In genomic region chrX:114787016-114787415, GRCh38 we compare ENCODE assay signal across 16 cellular contexts.
DNase-seq lines count a peak whose midpoint lies in the region; ATAC-seq lines count a peak whose summit lies in the region.
"Had no signal": no experiment of that assay in that cellular context is flagged by ENCODE, and none has a peak within 500 bp of the region (broad histone marks: within the 10 kb centered on the region; RNA-seq: fewer than 3 reads in every experiment).

No MANE protein-coding gene starts in this region.

- DNase-seq in GM03348 (ENCODE audit: low spot score) (peak; percentile 2), adipocyte (ENCODE audit: low read depth) (no peak), sciatic nerve (ENCODE audit: low spot score) (no peak), RKO (ENCODE audit: low spot score) (no peak), AML-193 (lab: John Stamatoyannopoulos, UW) (no peak), NCI-H1436 treated with DMSO at 0.1 percent for 48 hours (lab: John Stamatoyannopoulos, UW) (no peak)
- DNase-seq: C1 segment of cervical spinal cord; Calu3; CD4-positive, alpha-beta memory T cell; COR-L47; DMS53; DMS79 treated with DMSO at 0.1 percent for 48 hours; GF-D8; GM23248; H7; HCEC 1CT had no signal

- ATAC-seq in sciatic nerve, result peak; percentile 80

- peak overlapping the region; percentile 5 for H3K9ac ChIP-seq in adipocyte (ENCODE audit: low read length)
- H3K9ac ChIP-seq: GM23248 had no signal

- peak overlapping the region; percentile 11 for H3K4me3 ChIP-seq in adipocyte (ENCODE audit: low read length)
- H3K4me3 ChIP-seq: GM23248 had no signal

- intact Hi-C loops in sciatic nerve (cut with DNase I), result no loop called here

- H3K36me3 ChIP-seq in adipocyte (ENCODE audit: control insufficient read depth, insufficient read depth, low read length, severe bottlenecking), result no peaks in the 10 kb centered on the region

- H3K27me3 ChIP-seq in adipocyte (replicated peaks; ENCODE audit: control insufficient read depth, insufficient read depth, low read length), result no peaks in the 10 kb centered on the region

- H3K9me3 ChIP-seq in adipocyte (ENCODE audit: control insufficient read depth, low read length), result peaks cover 22% of the 10 kb centered on the region

- H3K4me1 ChIP-seq in adipocyte (ENCODE audit: control insufficient read depth, insufficient read depth, low read length), result no peaks in the 10 kb centered on the region
